22 cellular contexts compared by ENCODE assay signal in the genomic region with DNA sequence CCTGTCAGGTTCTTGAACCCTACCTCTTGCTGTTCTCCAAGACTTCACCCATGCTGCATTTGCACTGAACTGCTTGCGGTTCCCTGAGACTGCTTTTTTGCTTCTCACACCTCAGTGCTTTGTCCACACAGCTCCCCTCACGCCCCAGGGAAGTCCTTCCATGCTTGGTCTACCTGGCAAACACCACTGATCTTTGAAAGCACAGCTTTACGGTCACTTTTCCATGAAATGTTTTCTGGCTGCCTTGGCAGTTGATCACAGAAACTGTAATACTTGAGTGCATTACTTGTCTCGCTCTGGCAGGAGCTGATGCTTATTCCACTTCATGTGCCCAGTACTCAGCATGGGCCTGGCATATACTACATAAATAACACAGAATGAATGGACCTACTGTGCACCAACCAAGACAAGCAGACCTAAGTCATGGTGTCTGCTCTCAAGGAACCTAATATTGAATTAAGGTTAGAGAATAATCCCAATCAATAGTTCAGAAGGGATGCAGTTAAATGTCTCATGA.
DNase-seq lines count a peak whose midpoint lies in the region; ATAC-seq and TF ChIP-seq lines count a peak whose summit lies in the region.
"Had no signal": no experiment of that assay in that cellular context is flagged by ENCODE, and none has a peak within 500 bp of the region (broad histone marks: within the 10 kb centered on the region; RNA-seq: fewer than 3 reads in every experiment).

No MANE protein-coding gene starts in this region.

- DNase-seq in Right ventricle myocardium inferior (ENCODE audit: missing footprints): no peak
- DNase-seq in right cardiac atrium: no peak
- DNase-seq in NCI-H446 treated with DMSO at 0.1 percent for 48 hours (lab: John Stamatoyannopoulos, UW): peak; percentile 74
- DNase-seq in left ventricle myocardium superior: no peak
- no peak for DNase-seq in T-helper 2 cell treated with Interferon-gamma antibody and Interleukin-4, amounts not matched to agents 5 μg/mL and 100 μg/mL, for 36 hours (ENCODE audit: low spot score)
- no peak for DNase-seq in H9
- DNase-seq: 8988T, Calu3, Kasumi-1, MV-4-11, NCI-H1105, NCI-H1436 treated with DMSO at 0.1 percent for 48 hours, NCI-H187 treated with DMSO at 0.1 percent for 48 hours, NCI-H2171 treated with DMSO at 0.1 percent for 48 hours, NCI-H345, NCI-H524 treated with DMSO at 0.1 percent for 48 hours, NCI-H774, PC-9, SHP77 had no signal

- WGBS in right cardiac atrium: 72% methylated on average over 4 of the region's 4 CpGs
- WGBS in H9 (ENCODE audit: extremely low coverage, insufficient read length, low lambda C conversion rate): no CpG with 5 or more reads among the region's 4 CpGs

- H3K4ac ChIP-seq in H9 (ENCODE audit: low read depth, low read length): no peak overlapping the region

- no peak overlapping the region for H3T11ph ChIP-seq in H9 (ENCODE audit: low read length)

- H3K27me3 Mint-ChIP-seq in T-helper 2 cell treated with Interferon-gamma antibody and Interleukin-4, amounts not matched to agents 5 μg/mL and 100 μg/mL, for 36 hours (ENCODE audit: low read depth): no peaks in the 10 kb centered on the region
- H3K27me3 Mint-ChIP-seq in H9 (ENCODE audit: low read depth): no peaks in the 10 kb centered on the region; the same call in 1 of the 2 replicates

- H3K79me2 ChIP-seq in H9 (ENCODE audit: insufficient read depth, low read length): no peaks in the 10 kb centered on the region

- H3K23me2 ChIP-seq in H9 (ENCODE audit: insufficient read length, low read depth, low read length, poor library complexity, severe bottlenecking): no peaks in the 10 kb centered on the region

- peak; percentile 77 for ATAC-seq in Right ventricle myocardium inferior
- no peak for ATAC-seq in right cardiac atrium
- ATAC-seq in left ventricle myocardium superior: peak; percentile 83
- ATAC-seq in HG03135 (IDR thresholded peaks at IDR 0.05; ENCODE audit: unreplicated experiment): no peak
- ATAC-seq: HCT116 had no signal

- no peak overlapping the region for H3K18ac ChIP-seq in H9 (ENCODE audit: insufficient read length, low read depth, low read length)

- intact Hi-C loops in Right ventricle myocardium inferior (cut with DNase I) (no loop called here), right cardiac atrium (cut with DNase I) (no loop called here), left ventricle myocardium superior (cut with micrococcal nuclease) (no loop called here)

- peaks cover 3% of the 10 kb centered on the region for H3K9me3 ChIP-seq in right cardiac atrium (ENCODE audit: control insufficient read depth, low read length)
- H3K9me3 ChIP-seq in H9 (ENCODE audit: control insufficient read depth, low read depth, low read length): peaks cover 11% of the 10 kb centered on the region

- H4K8ac ChIP-seq in H9 (replicated peaks; ENCODE audit: insufficient read length, low read depth, low read length): no peak overlapping the region

- no peak overlapping the region for H3K4me2 ChIP-seq in H9 (ENCODE audit: insufficient read depth, insufficient read length, low read length)
- H3K4me2 ChIP-seq: PC-9 had no signal

- H3K27me3 ChIP-seq in right cardiac atrium (ENCODE audit: control insufficient read depth, insufficient read depth) (no peaks in the 10 kb centered on the region), H9 (ENCODE audit: insufficient read depth, low read length) (no peaks in the 10 kb centered on the region)

- no peak overlapping the region for H2BK15ac ChIP-seq in H9 (ENCODE audit: low read depth, low read length)

- no peak overlapping the region for H2BK5ac ChIP-seq in H9 (ENCODE audit: insufficient read length, low read length)

- H3K4me3 ChIP-seq in right cardiac atrium (ENCODE audit: low read length): no peak overlapping the region
- H3K4me3 ChIP-seq: PC-9 had no signal

- H2BK120ac ChIP-seq in H9 (ENCODE audit: low read depth, low read length, poor library complexity, severe bottlenecking): no peak overlapping the region

- no peak overlapping the region for H3K56ac ChIP-seq in H9 (ENCODE audit: insufficient read length, low read depth, low read length)

- H2AFZ ChIP-seq in H9 (ENCODE audit: low read length): no peak overlapping the region
- H2AFZ ChIP-seq: PC-9 had no signal

- H4K20me1 ChIP-seq in H9 (ENCODE audit: control insufficient read depth, insufficient read depth, insufficient read length): no peaks in the 10 kb centered on the region

- no peak overlapping the region for H4K5ac ChIP-seq in H9 (ENCODE audit: insufficient read length, low read depth, low read length)

- H3K23ac ChIP-seq in H9 (ENCODE audit: insufficient read length, low read depth, low read length): no peak overlapping the region

- no peak overlapping the region for H3K14ac ChIP-seq in H9 (ENCODE audit: insufficient read depth, low read length)

- no peaks in the 10 kb centered on the region for H3K4me1 Mint-ChIP-seq in T-helper 2 cell treated with Interferon-gamma antibody and Interleukin-4, amounts not matched to agents 5 μg/mL and 100 μg/mL, for 36 hours (ENCODE audit: low read depth)
- no peaks in the 10 kb centered on the region for H3K4me1 Mint-ChIP-seq in H9

- TF ChIP-seq CTCF in H9 (conservative IDR thresholded peaks at IDR 0.05): no peak

- H3K9me3 Mint-ChIP-seq in T-helper 2 cell treated with Interferon-gamma antibody and Interleukin-4, amounts not matched to agents 5 μg/mL and 100 μg/mL, for 36 hours: no peaks in the 10 kb centered on the region
- peaks cover 18 to 19% of the 10 kb centered on the region in 2 experiments for H3K9me3 Mint-ChIP-seq in H9

- H4K91ac ChIP-seq in H9 (ENCODE audit: insufficient read length, low read depth, low read length): no peak overlapping the region

- no peak overlapping the region for H2BK12ac ChIP-seq in H9 (ENCODE audit: insufficient read length, low read depth, low read length)

- H3K27ac Mint-ChIP-seq in T-helper 2 cell treated with Interferon-gamma antibody and Interleukin-4, amounts not matched to agents 5 μg/mL and 100 μg/mL, for 36 hours: no peak overlapping the region
- H3K27ac Mint-ChIP-seq in H9: no peak overlapping the region

- no peaks in the 10 kb centered on the region for H3K79me1 ChIP-seq in H9 (ENCODE audit: insufficient read depth, low read depth, low read length, poor library complexity, severe bottlenecking)

- no peak overlapping the region for H3K27ac ChIP-seq in right cardiac atrium (ENCODE audit: low read length)
- H3K27ac ChIP-seq in H9 (ENCODE audit: insufficient read length, low read depth, low read length): no peak overlapping the region
- H3K27ac ChIP-seq: HL-60, PC-9 had no signal

- no peaks in the 10 kb centered on the region for H3K4me1 ChIP-seq in right cardiac atrium (ENCODE audit: control insufficient read depth, insufficient read depth, low read length)
- no peaks in the 10 kb centered on the region for H3K4me1 ChIP-seq in H9 (ENCODE audit: insufficient read depth, low read length)

- H3K4me3 Mint-ChIP-seq in T-helper 2 cell treated with Interferon-gamma antibody and Interleukin-4, amounts not matched to agents 5 μg/mL and 100 μg/mL, for 36 hours: no peak overlapping the region
- H3K4me3 Mint-ChIP-seq in H9: no peak overlapping the region

- no peak overlapping the region for H3K9ac ChIP-seq in H9 (ENCODE audit: extremely low read depth, insufficient read length, low read length)

- no peak overlapping the region for H2AK5ac ChIP-seq in H9 (ENCODE audit: insufficient read length, low read length)

- H3K36me3 Mint-ChIP-seq in T-helper 2 cell treated with Interferon-gamma antibody and Interleukin-4, amounts not matched to agents 5 μg/mL and 100 μg/mL, for 36 hours (ENCODE audit: low read depth): no peaks in the 10 kb centered on the region
- H3K36me3 Mint-ChIP-seq in H9 (ENCODE audit: insufficient read depth in 1 of 3, low read depth in 3 of 3): peaks cover 13 to 19% (median 19%) of the 10 kb centered on the region in 3 experiments

- no peak overlapping the region for H2BK20ac ChIP-seq in H9 (ENCODE audit: low read depth, low read length, poor library complexity, severe bottlenecking)

Comparison
In these comparisons a context has a peak if more than half of its experiments do, and no peak if none do; other contexts are left out.
1. ATAC-seq: peak in Right ventricle myocardium inferior (single experiment) and left ventricle myocardium superior (single experiment); none in right cardiac atrium (0 of 2) and HG03135 (single experiment).